ENCODE assay signal across 16 cellular contexts in the genomic region with DNA sequence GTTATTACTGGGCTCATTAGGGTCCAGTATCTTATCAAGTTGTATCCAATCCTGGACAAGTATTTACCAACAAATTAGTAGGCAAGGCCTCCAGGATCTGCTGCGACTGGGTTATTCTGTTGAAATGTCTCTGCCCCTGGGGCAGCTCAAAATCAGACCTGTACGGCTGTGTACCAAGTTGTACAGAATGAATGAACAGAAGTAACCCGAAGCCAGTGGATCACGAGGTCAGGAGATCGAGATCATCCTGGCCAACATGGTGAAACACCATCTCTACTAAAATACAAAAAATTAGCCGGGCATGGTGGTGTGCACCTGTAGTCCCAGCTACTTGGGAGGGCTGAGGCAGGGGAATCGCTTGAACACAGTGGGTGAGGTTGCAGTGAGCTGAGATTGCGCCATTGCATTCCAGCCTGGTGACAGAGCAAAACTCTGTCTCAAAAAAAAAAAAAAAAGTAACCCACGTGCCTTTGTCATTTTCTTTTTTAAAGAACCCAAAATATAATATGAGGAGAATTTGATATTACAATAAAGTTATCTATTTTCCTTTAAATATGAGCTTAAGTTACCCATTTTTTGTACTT.
DNase-seq lines count a peak whose midpoint lies in the region; ATAC-seq, FAIRE-seq and TF ChIP-seq lines count a peak whose summit lies in the region.
"Had no signal": no experiment of that assay in that cellular context is flagged by ENCODE, and none has a peak within 500 bp of the region (broad histone marks: within the 10 kb centered on the region; RNA-seq: fewer than 3 reads in every experiment).

No MANE protein-coding gene starts in this region.

- H3K9me3 ChIP-seq in MG63: no peaks in the 10 kb centered on the region
- no peaks in the 10 kb centered on the region for H3K9me3 ChIP-seq in H1 (ENCODE audit: insufficient read depth in 2 of 2, low read depth in 1 of 2, low read length in 1 of 2)
- no peaks in the 10 kb centered on the region for H3K9me3 ChIP-seq in HepG2 (ENCODE audit: low read length)
- H3K9me3 ChIP-seq: suprapubic skin had no signal

- H3K27ac ChIP-seq in H1 (ENCODE audit: low read depth, low read length) (no peak overlapping the region), HepG2 (ENCODE audit: extremely low read length, insufficient read depth, low read length) (no peak overlapping the region)
- H3K27ac ChIP-seq: parathyroid adenoma had no signal

- peaks cover 0 to 3% of the 10 kb centered on the region in 2 experiments for H4K20me1 ChIP-seq in H1 (replicated peaks in 1 of 2; ENCODE audit: control insufficient read depth in 1 of 2, insufficient read depth in 2 of 2, low read length in 2 of 2)
- no peaks in the 10 kb centered on the region for H4K20me1 ChIP-seq in HepG2 (ENCODE audit: insufficient read depth, low read length)

- TF ChIP-seq POLR2A in H1 (IDR thresholded peaks at IDR 0.05; ENCODE audit: control extremely low read depth in 1 of 2, low read depth in 2 of 2, low read length in 2 of 2) (no peak), HepG2 (IDR thresholded peaks at IDR 0.05; ENCODE audit: insufficient read depth in 1 of 2, low read depth in 2 of 2, low read length in 2 of 2) (no peak)

- no peak overlapping the region for H2BK5ac ChIP-seq in H1 (ENCODE audit: low read depth, low read length)

- POLR2A ChIA-PET in H1 (lab: Charles Lee; ENCODE audit: partially characterized antibody): no interaction called here
- POLR2A ChIA-PET in HepG2 (lab: Yijun Ruan, JAX): no interaction called here

- no peak overlapping the region for H2AK5ac ChIP-seq in H1 (ENCODE audit: low read depth, low read length)

- in situ Hi-C loops in ACHN (cut with HindIII; ENCODE audit: low pct_ligation_motif_present, low pct_unique_long_range_greater_than_20kb, low sequenced_read_pairs) (no loop called here), HepG2 (cut with HindIII; ENCODE audit: extremely low pct_ligation_motif_present, low pct_unique_long_range_greater_than_20kb) (no loop called here)

- H3K27me3 Mint-ChIP-seq in glutamatergic neuron (ENCODE audit: unreplicated experiment): peaks cover 3% of the 10 kb centered on the region

- H3K9ac ChIP-seq in H1 (replicated peaks in 1 of 4; ENCODE audit: extremely low read depth in 1 of 4, low read depth in 3 of 4, low read length in 3 of 4) (no peak overlapping the region), HepG2 (ENCODE audit: insufficient read depth, low read depth, low read length) (no peak overlapping the region)
- H3K9ac ChIP-seq: parathyroid adenoma had no signal

- H3K23ac ChIP-seq in H1 (ENCODE audit: insufficient read length): no peak overlapping the region

- BruUV-seq in HepG2 (replicated peaks; lab: Mats Ljungman, UMichigan): no TSS peak

- H3K18ac ChIP-seq in H1 (ENCODE audit: extremely low read depth, low read length): no peak overlapping the region

- H3K4me2 ChIP-seq in H1 (ENCODE audit: insufficient read depth in 1 of 2, low read depth in 2 of 2, low read length in 2 of 2) (no peak overlapping the region), HepG2 (ENCODE audit: low read depth, low read length) (no peak overlapping the region)

- peaks cover 3% of the 10 kb centered on the region for H3K4me1 Mint-ChIP-seq in glutamatergic neuron (ENCODE audit: low read depth, unreplicated experiment)

- no peak overlapping the region for H3K27ac Mint-ChIP-seq in glutamatergic neuron (ENCODE audit: unreplicated experiment)
- H3K27ac Mint-ChIP-seq: activated CD8-positive, alpha-beta memory T cell treated with anti-CD3 and anti-CD28 coated beads, Interleukin-2, amount 10 ng/mL, durations not matched to agents 7 days and 5 days had no signal

- H3K4me1 ChIP-seq in H1 (replicated peaks in 1 of 4; ENCODE audit: control insufficient read depth in 3 of 4, insufficient read depth in 4 of 4, low read length in 3 of 4) (no peaks in the 10 kb centered on the region), HepG2 (ENCODE audit: insufficient read depth, low read length) (peaks cover 25% of the 10 kb centered on the region)

- H3K56ac ChIP-seq in H1 (replicated peaks; ENCODE audit: insufficient read length, low read depth, low read length): no peak overlapping the region

- no peak for TF ChIP-seq CTCF in H1 (IDR thresholded peaks at IDR 0.05; ENCODE audit: control extremely low read depth in 1 of 3, insufficient read depth in 1 of 3, low read depth in 1 of 3, low read length in 3 of 3)
- no peak for TF ChIP-seq CTCF in HepG2 (CRISPR knock-in tag; IDR thresholded peaks at IDR 0.05)
- TF ChIP-seq CTCF in glutamatergic neuron (IDR thresholded peaks at IDR 0.05; ENCODE audit: partially characterized antibody, unreplicated experiment): no peak

- H3K4me3 ChIP-seq in MG63 (no peak overlapping the region), H1 (ENCODE audit: extremely low read depth in 1 of 4, insufficient read depth in 2 of 4, low read depth in 3 of 4, low read length in 4 of 4) (no peak overlapping the region), HepG2 (replicated peaks in 1 of 3; ENCODE audit: insufficient read depth in 1 of 3, low read depth in 2 of 3, low read length in 3 of 3) (no peak overlapping the region)
- H3K4me3 ChIP-seq: suprapubic skin had no signal

- CTCF ChIA-PET in H1 (lab: Charles Lee; ENCODE audit: partially characterized antibody): interaction anchor here (0.5 to 1.4 kb wide), 5 partner anchors 8 to 297 kb away, joined by 3 to 5 read pairs (median 3); no protein-coding TSS in a partner anchor
- CTCF ChIA-PET in HepG2 (lab: Yijun Ruan, JAX; ENCODE audit: low intra/inter-chr PET ratio, low total read pairs): no interaction called here

- H2BK12ac ChIP-seq in H1 (ENCODE audit: low read depth, low read length): no peak overlapping the region

- ATAC-seq in HepG2: no peak
- no peak for ATAC-seq in HG02981 (IDR thresholded peaks at IDR 0.05; ENCODE audit: unreplicated experiment)
- no peak for ATAC-seq in GM21360 (IDR thresholded peaks at IDR 0.05; ENCODE audit: unreplicated experiment)
- ATAC-seq: activated CD8-positive, alpha-beta memory T cell treated with anti-CD3 and anti-CD28 coated beads, Interleukin-2, amount 10 ng/mL, durations not matched to agents 7 days and 5 days had no signal

- FAIRE-seq in H1 (lab: Jason Lieb, UNC) (no peak), HepG2 (lab: Jason Lieb, UNC) (no peak)

- TF ChIP-seq EP300 in H1 (IDR thresholded peaks at IDR 0.05; ENCODE audit: borderline replicate concordance in 1 of 2, low read depth in 2 of 2, low read length in 2 of 2) (no peak), HepG2 (IDR thresholded peaks at IDR 0.05; ENCODE audit: low read depth in 2 of 2, low read length in 2 of 2) (no peak), HepG2 (CRISPR knock-in tag; IDR thresholded peaks at IDR 0.05; ENCODE audit: borderline replicate concordance) (no peak)

- H3K79me1 ChIP-seq in H1 (ENCODE audit: low read depth, low read length): no peaks in the 10 kb centered on the region

- peak; percentile 21 for DNase-seq in ACHN
- peak; percentile 48 for DNase-seq in MG63
- no peak for DNase-seq in H1 (ENCODE audit: low read depth in 1 of 2, low spot score in 2 of 2)
- peak; percentile 9 for DNase-seq in HepG2 (ENCODE audit: low spot score)
- DNase-seq in Ammon's horn (ENCODE audit: low spot score): no peak
- DNase-seq in glutamatergic neuron: no peak
- DNase-seq: activated CD8-positive, alpha-beta memory T cell treated with anti-CD3 and anti-CD28 coated beads, Interleukin-2, amount 10 ng/mL, durations not matched to agents 7 days and 5 days; activated naive CD4-positive, alpha-beta T cell treated with anti-CD3 and anti-CD28 coated beads, Interleukin-2, amount 50 U/mL, for 16 hours; cerebellar nuclear complex; NCI-H2171; NK-92 treated with Interleukin-12 subunit alpha and Interleukin-12 subunit beta, amount 100 ng/mL, for 24 hours; stimulated activated CD4-positive, alpha-beta T cell treated with anti-CD3 and anti-CD28 coated beads, Interleukin-15, amount 100 ng/mL, for 24 hours had no signal

- H4K5ac ChIP-seq in H1 (ENCODE audit: insufficient read length, low read depth, low read length): no peak overlapping the region

- 93% methylated on average over 9 of the region's 9 CpGs; no CpG with 5 or more reads in 1 of the 2 experiments for WGBS in H1 (ENCODE audit: extremely low coverage in 1 of 2, insufficient coverage in 1 of 2, insufficient read length in 1 of 2, insufficient replicate concordance in 2 of 2, low coverage in 1 of 2, low lambda C conversion rate in 2 of 2, missing lambda C conversion rate in 1 of 2), 2 experiments
- 92% methylated on average over 9 of the region's 9 CpGs for WGBS in HepG2 (ENCODE audit: low lambda C conversion rate)

- H2AFZ ChIP-seq in H1 (ENCODE audit: low read length): no peak overlapping the region
- no peak overlapping the region for H2AFZ ChIP-seq in HepG2 (ENCODE audit: low read length)
- H2AFZ ChIP-seq: parathyroid adenoma had no signal

- no peak overlapping the region for H3K4me3 Mint-ChIP-seq in glutamatergic neuron (ENCODE audit: unreplicated experiment)
- H3K4me3 Mint-ChIP-seq: activated CD8-positive, alpha-beta memory T cell treated with anti-CD3 and anti-CD28 coated beads, Interleukin-2, amount 10 ng/mL, durations not matched to agents 7 days and 5 days had no signal

- peaks cover 4% of the 10 kb centered on the region for H3K36me3 Mint-ChIP-seq in glutamatergic neuron (ENCODE audit: unreplicated experiment)

- no peaks in the 10 kb centered on the region for H3K27me3 ChIP-seq in MG63
- peaks cover 0 to 9% (median 3%) of the 10 kb centered on the region in 4 experiments; a peak in 3 of 7 replicates for H3K27me3 ChIP-seq in H1 (replicated peaks in 1 of 4; ENCODE audit: control insufficient read depth in 3 of 4, extremely low read depth in 1 of 4, insufficient read depth in 3 of 4, low read length in 3 of 4)
- no peaks in the 10 kb centered on the region for H3K27me3 ChIP-seq in HepG2 (ENCODE audit: control insufficient read depth in 1 of 2, insufficient read depth in 2 of 2, low read length in 2 of 2)
- H3K27me3 ChIP-seq: suprapubic skin had no signal

- H3K36me3 ChIP-seq in MG63: peaks cover 82% of the 10 kb centered on the region
- H3K36me3 ChIP-seq in H1 (ENCODE audit: control insufficient read depth in 2 of 4, insufficient read depth in 4 of 4, low read length in 3 of 4): no peaks in the 10 kb centered on the region; a peak in 1 of 8 replicates
- no peaks in the 10 kb centered on the region for H3K36me3 ChIP-seq in HepG2 (replicated peaks in 1 of 2; ENCODE audit: control insufficient read depth in 1 of 2, insufficient read depth in 2 of 2, low read length in 2 of 2)

- H2BK15ac ChIP-seq in H1 (ENCODE audit: low read length): no peak overlapping the region

- intact Hi-C loops in HepG2 (cut with micrococcal nuclease; ENCODE audit: unreplicated experiment): no loop called here

- H3K79me2 ChIP-seq in H1 (ENCODE audit: control insufficient read depth in 1 of 2, insufficient read depth in 2 of 2, low read length in 2 of 2) (no peaks in the 10 kb centered on the region), HepG2 (ENCODE audit: insufficient read depth, low read length) (no peaks in the 10 kb centered on the region)

- H2BK120ac ChIP-seq in H1 (replicated peaks; ENCODE audit: low read depth, low read length): no peak overlapping the region

- peaks cover 2% of the 10 kb centered on the region; the same call in 1 of the 2 replicates for H3K23me2 ChIP-seq in H1 (ENCODE audit: low read depth, low read length)

- H3K4ac ChIP-seq in H1 (replicated peaks; ENCODE audit: insufficient read length, low read depth, low read length): no peak overlapping the region

- H4K8ac ChIP-seq in H1 (ENCODE audit: extremely low read depth, insufficient read depth, low read length): no peak overlapping the region

- no peak overlapping the region for H3K14ac ChIP-seq in H1 (ENCODE audit: insufficient read length)

- H4K91ac ChIP-seq in H1 (replicated peaks; ENCODE audit: insufficient read length, low read length): no peak overlapping the region

- TF ChIP-seq RAD21 in H1 (IDR thresholded peaks at IDR 0.05 in 1 of 2, conservative IDR thresholded peaks at IDR 0.05 in 1 of 2; ENCODE audit: low read depth in 2 of 2, low read length in 2 of 2): no peak
- TF ChIP-seq RAD21 in HepG2 (CRISPR knock-in tag; IDR thresholded peaks at IDR 0.05): no peak

- H2BK20ac ChIP-seq in H1 (ENCODE audit: low read length): no peak overlapping the region

- no peaks in the 10 kb centered on the region for H3K9me3 Mint-ChIP-seq in glutamatergic neuron (ENCODE audit: unreplicated experiment)

Comparison
In these comparisons a context has a peak if more than half of its experiments do, and no peak if none do; other contexts are left out.
1. DNase-seq: peak in ACHN (single experiment), MG63 (single experiment) and HepG2 (single experiment); none in H1 (0 of 2), Ammon's horn (single experiment) and glutamatergic neuron (single experiment).